ENCODE assay signal across 9 cellular contexts in the genomic region with DNA sequence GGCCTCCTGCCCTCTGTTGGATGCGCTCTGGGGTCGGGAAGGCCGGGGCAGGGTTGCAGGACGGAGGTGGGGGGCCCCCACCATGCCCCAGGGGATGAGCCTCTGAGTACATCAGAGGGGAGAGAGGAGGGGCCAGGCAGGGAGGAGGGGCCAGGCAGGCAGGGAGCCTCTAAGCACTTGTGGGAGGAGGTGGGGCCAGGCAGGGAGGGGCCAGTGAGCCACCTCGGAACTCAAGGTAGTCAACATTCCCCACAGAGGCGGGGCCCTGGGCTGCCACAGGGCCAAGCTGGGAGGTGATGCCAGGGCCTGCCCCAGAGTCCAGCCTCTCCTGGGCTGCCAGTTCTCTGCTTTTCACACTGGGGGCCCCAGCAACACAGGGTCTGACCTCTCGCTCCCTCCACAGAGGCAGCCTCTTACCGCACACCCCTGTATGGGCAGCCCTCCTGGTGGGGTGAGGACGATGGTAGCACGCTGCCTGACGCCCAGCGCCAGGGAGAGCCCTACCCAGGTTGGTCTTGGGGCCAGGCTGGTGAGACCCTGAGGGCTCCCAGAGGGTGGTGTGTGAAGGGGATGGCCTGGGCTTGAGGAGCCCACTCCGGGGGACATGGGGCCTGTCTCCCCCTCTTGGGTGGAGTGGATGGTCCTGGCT. TPM values are rescaled to one million over a fixed set of nuclear protein-coding genes. Genes with fewer than 3 reads are reported as not detected.
A peak's percentile ranks its signal among the peaks of the same experiment; 100 is the strongest.
DNase-seq lines count a peak whose midpoint lies in the region; ATAC-seq and TF ChIP-seq lines count a peak whose summit lies in the region.
"Had no signal": no experiment of that assay in that cellular context is flagged by ENCODE, and none has a peak within 500 bp of the region (broad histone marks: within the 10 kb centered on the region; RNA-seq: fewer than 3 reads in every experiment).

No MANE protein-coding gene starts in this region.

- no peak overlapping the region for H3K4me3 Mint-ChIP-seq in naive thymus-derived CD4-positive, alpha-beta T cell

- POLR2A ChIA-PET in Panc1 (lab: Charles Lee): interaction anchor here (0.6 kb wide), 1 partner anchor 39 kb away, joined by 4 read pairs; no protein-coding TSS in a partner anchor
- POLR2A ChIA-PET in naive thymus-derived CD4-positive, alpha-beta T cell (lab: Charles Lee): no interaction called here

- H3K27me3 Mint-ChIP-seq in naive thymus-derived CD4-positive, alpha-beta T cell: no peaks in the 10 kb centered on the region

- H3K36me3 Mint-ChIP-seq in naive thymus-derived CD4-positive, alpha-beta T cell: no peaks in the 10 kb centered on the region

- CTCF ChIA-PET in Panc1 (lab: Charles Lee): no interaction called here
- CTCF ChIA-PET in naive thymus-derived CD4-positive, alpha-beta T cell (lab: Charles Lee): interaction anchor here (1.5 kb wide), 1 partner anchor 113 kb away, joined by 3 read pairs; no protein-coding TSS in a partner anchor

- intact Hi-C loops in Right ventricle myocardium inferior (cut with DNase I) (no loop called here), Panc1 (cut with micrococcal nuclease; ENCODE audit: unreplicated experiment) (no loop called here), left ventricle myocardium superior (cut with micrococcal nuclease) (no loop called here), aorta (cut with DNase I) (no loop called here)
- intact Hi-C loops in naive thymus-derived CD4-positive, alpha-beta T cell (cut with micrococcal nuclease): no loop called here

- in situ Hi-C loops in Panc1 (cut with HindIII; ENCODE audit: low pct_unique_long_range_greater_than_20kb, low sequenced_read_pairs): no loop called here

- no peak overlapping the region for H3K27ac Mint-ChIP-seq in naive thymus-derived CD4-positive, alpha-beta T cell

- no TSS peak for BruUV-seq in Panc1 (replicated peaks; lab: Mats Ljungman, UMichigan)

- TF ChIP-seq CTCF in right atrium auricular region (IDR thresholded peaks at IDR 0.05) (no peak), Panc1 (IDR thresholded peaks at IDR 0.05) (no peak)

- H3K4me1 ChIP-seq in right atrium auricular region (no peaks in the 10 kb centered on the region), Panc1 (ENCODE audit: control insufficient read depth, insufficient read depth, low read length) (no peaks in the 10 kb centered on the region), aorta (ENCODE audit: control insufficient read depth in 1 of 2, insufficient read depth in 2 of 2, low read length in 2 of 2) (no peaks in the 10 kb centered on the region)
- no peaks in the 10 kb centered on the region for H3K4me1 ChIP-seq in naive thymus-derived CD4-positive, alpha-beta T cell (ENCODE audit: control insufficient read depth in 2 of 2, insufficient read depth in 2 of 2, low read length in 2 of 2)

- WGBS in aorta, 2 donors: 82 to 85% methylated on average over 11 to 13 of the region's 13 CpGs

- no peaks in the 10 kb centered on the region for H3K4me1 Mint-ChIP-seq in naive thymus-derived CD4-positive, alpha-beta T cell

- H3K9me3 ChIP-seq in right atrium auricular region (no peaks in the 10 kb centered on the region), Panc1 (ENCODE audit: control insufficient read depth, insufficient read depth, low read depth, low read length) (no peaks in the 10 kb centered on the region), aorta (ENCODE audit: control insufficient read depth, low read length) (no peaks in the 10 kb centered on the region)
- H3K9me3 ChIP-seq in naive thymus-derived CD4-positive, alpha-beta T cell (ENCODE audit: control insufficient read depth in 2 of 3, low read length in 3 of 3): no peaks in the 10 kb centered on the region

- H3K36me3 ChIP-seq in right atrium auricular region: peaks cover 35% of the 10 kb centered on the region
- no peaks in the 10 kb centered on the region for H3K36me3 ChIP-seq in Panc1 (ENCODE audit: control insufficient read depth, insufficient read depth, low read length)
- peaks cover 0 to 16% of the 10 kb centered on the region in 2 donors for H3K36me3 ChIP-seq in aorta (ENCODE audit: control insufficient read depth in 1 of 2, insufficient read depth in 2 of 2, low read length in 1 of 2)
- H3K36me3 ChIP-seq in naive thymus-derived CD4-positive, alpha-beta T cell (ENCODE audit: control insufficient read depth in 2 of 3, insufficient read depth in 3 of 3, low read length in 3 of 3): no peaks in the 10 kb centered on the region

- peak; percentile 26 for DNase-seq in Right ventricle myocardium inferior (ENCODE audit: missing footprints)
- no peak for DNase-seq in right atrium auricular region (ENCODE audit: low spot score)
- no peak for DNase-seq in Panc1 (ENCODE audit: low read depth, low spot score)
- peak; percentile 31 for DNase-seq in left ventricle myocardium superior
- peak; percentile 38 to 64 for DNase-seq in aorta
- no peak for DNase-seq in naive thymus-derived CD4-positive, alpha-beta T cell
- no peak for DNase-seq in AML-193 (lab: John Stamatoyannopoulos, UW)

- H3K4me3 ChIP-seq in right atrium auricular region (no peak overlapping the region), Panc1 (ENCODE audit: low read depth in 2 of 2, low read length in 2 of 2) (no peak overlapping the region), aorta (ENCODE audit: low read length in 2 of 2) (no peak overlapping the region)
- H3K4me3 ChIP-seq in naive thymus-derived CD4-positive, alpha-beta T cell (ENCODE audit: low read length): no peak overlapping the region
- H3K4me3 ChIP-seq: SK-N-MC had no signal

- H3K27ac ChIP-seq in right atrium auricular region: no peak overlapping the region
- no peak overlapping the region for H3K27ac ChIP-seq in Panc1 (ENCODE audit: low read length)
- no peak overlapping the region for H3K27ac ChIP-seq in aorta (ENCODE audit: low read depth in 1 of 2, low read length in 2 of 2)
- H3K27ac ChIP-seq in naive thymus-derived CD4-positive, alpha-beta T cell (ENCODE audit: low read depth, low read length): no peak overlapping the region
- H3K27ac ChIP-seq: SK-N-MC had no signal

- ATAC-seq in Right ventricle myocardium inferior (no peak), Panc1 (peak; percentile 57), left ventricle myocardium superior (no peak), aorta (ENCODE audit: low FRiP score) (no peak), HG03457 (IDR thresholded peaks at IDR 0.05; ENCODE audit: unreplicated experiment) (no peak)
- ATAC-seq in naive thymus-derived CD4-positive, alpha-beta T cell: no peak

- H3K27me3 ChIP-seq in right atrium auricular region (no peaks in the 10 kb centered on the region), Panc1 (ENCODE audit: control insufficient read depth, insufficient read depth, low read length) (no peaks in the 10 kb centered on the region), aorta (ENCODE audit: control insufficient read depth in 1 of 2, insufficient read depth in 2 of 2, low read length in 1 of 2) (no peaks in the 10 kb centered on the region)
- no peaks in the 10 kb centered on the region for H3K27me3 ChIP-seq in naive thymus-derived CD4-positive, alpha-beta T cell (ENCODE audit: control insufficient read depth in 2 of 2, insufficient read depth in 2 of 2, low read length in 2 of 2)

- H3K9me3 Mint-ChIP-seq in naive thymus-derived CD4-positive, alpha-beta T cell: no peaks in the 10 kb centered on the region

RNA-seq across cellular contexts. Expression of a gene that starts 17.4 kb away (rescaled TPM):
- total RNA-seq in Right ventricle myocardium inferior (10.5 TPM), right atrium auricular region (10 to 100 TPM in 1 of 2 donors, 1 to 10 TPM in 1; 7.9 to 15.1 TPM), Panc1 (2021; ENCODE audit: unreplicated experiment) (17.8 TPM), left ventricle myocardium superior (10.7 TPM), aorta (10 to 100 TPM; 30.0 to 36.2 TPM)
- polyA plus RNA-seq in Panc1 (2012; ENCODE audit: insufficient read length): 14.5 TPM
- 10 to 100 TPM in 1 of 2 donors, 1 to 10 TPM in 1; 6.4 to 16.2 TPM for polyA plus RNA-seq in aorta
- total RNA-seq in naive thymus-derived CD4-positive, alpha-beta T cell: 1 to 10 TPM in 4 of 5 experiments, under 1 TPM in 1; 1.00 to 4.1 (median 2.5) TPM
- under 1 TPM; 0.05 TPM for polyA plus RNA-seq in naive thymus-derived CD4-positive, alpha-beta T cell

RNA-seq across cellular contexts. Expression of a gene that starts 42.2 kb away (rescaled TPM):
- not detected for total RNA-seq in Right ventricle myocardium inferior
- under 1 TPM in 1 of 2 donors, not detected in 1; 0.08 TPM for total RNA-seq in right atrium auricular region
- total RNA-seq in Panc1 (2021; ENCODE audit: unreplicated experiment): 0.15 TPM
- polyA plus RNA-seq in Panc1 (2012; ENCODE audit: insufficient read length): not detected
- total RNA-seq in left ventricle myocardium superior: 0.27 TPM
- total RNA-seq in aorta: 1 to 10 TPM in 1 of 2 donors, under 1 TPM in 1; 0.62 to 1.7 TPM
- under 1 TPM in 1 of 2 donors, not detected in 1; 0.38 TPM for polyA plus RNA-seq in aorta
- total RNA-seq in naive thymus-derived CD4-positive, alpha-beta T cell: 10 to 100 TPM in 1 of 5 experiments, 1 to 10 TPM in 2, under 1 TPM in 2; 0.10 to 32.0 (median 1.2) TPM
- under 1 TPM in 1 of 2 donors, not detected in 1; 0.35 TPM for polyA plus RNA-seq in naive thymus-derived CD4-positive, alpha-beta T cell

Comparison
In these comparisons a context has a peak if more than half of its experiments do, and no peak if none do; other contexts are left out.
1. DNase-seq: peak in Right ventricle myocardium inferior (single experiment), left ventricle myocardium superior (single experiment) and aorta (2 of 2); none in right atrium auricular region (single experiment), Panc1 (single experiment), naive thymus-derived CD4-positive, alpha-beta T cell (0 of 9) and AML-193 (0 of 2).